In the genomic region with DNA sequence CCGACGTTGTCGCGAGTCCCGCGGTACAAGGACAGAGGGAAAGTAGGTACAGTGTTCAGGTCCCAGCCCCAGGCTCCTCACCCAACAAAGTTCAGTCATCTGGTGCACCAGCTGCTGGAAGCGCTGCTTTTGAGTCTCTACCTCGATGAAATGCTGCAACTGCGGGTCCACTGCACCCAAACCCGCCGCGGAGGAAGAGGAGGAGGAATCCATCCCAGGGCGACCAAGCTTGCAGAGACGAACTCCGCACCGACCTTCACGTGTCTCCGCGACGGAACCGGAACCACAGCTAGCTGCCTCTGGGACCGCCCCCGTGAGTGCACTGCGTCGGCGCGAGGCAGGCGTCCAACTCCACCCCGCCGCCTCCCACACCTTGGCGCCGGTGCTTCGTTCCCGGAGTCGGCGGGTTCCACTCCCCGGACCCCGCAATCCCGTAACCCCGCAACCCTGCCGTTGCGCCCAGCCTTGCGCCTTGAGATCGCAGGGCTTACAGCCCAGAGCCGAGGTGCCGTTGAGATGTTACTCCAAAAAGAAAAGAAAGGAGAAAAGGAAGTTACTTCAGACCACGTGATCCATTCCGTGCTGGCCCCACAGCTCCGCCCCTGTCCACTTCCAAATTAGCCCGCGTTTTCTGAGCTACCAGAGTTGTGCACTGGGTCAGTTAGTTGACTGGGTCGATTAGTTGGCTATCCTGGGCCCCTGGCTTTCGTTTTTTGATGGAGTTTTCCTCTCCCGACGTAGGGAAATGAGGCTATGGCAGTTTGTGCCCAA, we compare ENCODE assay signal across 8 cellular contexts. TPM values are rescaled to one million over a fixed set of nuclear protein-coding genes. Genes with fewer than 3 reads are reported as not detected.
DNase-seq lines count a peak whose midpoint lies in the region; ATAC-seq lines count a peak whose summit lies in the region.

A gene with protein sequence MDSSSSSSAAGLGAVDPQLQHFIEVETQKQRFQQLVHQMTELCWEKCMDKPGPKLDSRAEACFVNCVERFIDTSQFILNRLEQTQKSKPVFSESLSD (minus strand): TSS at position 291 of the 771 bp plus-strand sequence. CDS start 78 bp downstream, at position 213.

- peaks cover 0 to 15% (median 4%) of the 10 kb centered on the region in 3 donors for H3K36me3 Mint-ChIP-seq in naive thymus-derived CD8-positive, alpha-beta T cell

- no peaks in the 10 kb centered on the region for H3K9me3 Mint-ChIP-seq in naive thymus-derived CD8-positive, alpha-beta T cell

- peak within 1 kb of the TSS; percentile 67 to 96 (median 94) for H3K27ac Mint-ChIP-seq in naive thymus-derived CD8-positive, alpha-beta T cell

- ATAC-seq in GM21723 (IDR thresholded peaks at IDR 0.05; ENCODE audit: unreplicated experiment) = peak; percentile 98
- ATAC-seq in naive thymus-derived CD8-positive, alpha-beta T cell = peak; percentile 98 to 99

- H3K27me3 Mint-ChIP-seq in naive thymus-derived CD8-positive, alpha-beta T cell = no peaks in the 10 kb centered on the region

- POLR2A ChIA-PET in naive thymus-derived CD8-positive, alpha-beta T cell (lab: Charles Lee) = interaction anchor here (0.6 to 2.4 kb wide), 2 partner anchors 42 to 59 kb away, joined by 3 to 11 read pairs; partner anchors contain the start of genes GLA and RPL36A

- DNase-seq in DMS79 (lab: John Stamatoyannopoulos, UW) (peak; percentile 25), KBM-7 (peak; percentile 89), RKO (ENCODE audit: low spot score) (peak; percentile 77), activated T-helper 1 cell treated with Interleukin-2 at 50 U/mL for 16 hours (ENCODE audit: low read depth) (peak; percentile 57), fibroblast of gingiva (ENCODE audit: low read depth) (peak; percentile 63)
- DNase-seq in naive thymus-derived CD8-positive, alpha-beta T cell = peak; percentile 62 to 85 (median 70)
- peak; percentile 57 to 72 (median 64) for DNase-seq in stimulated activated naive CD4-positive, alpha-beta T cell (lab: John Stamatoyannopoulos, UW)

- in situ Hi-C loops in KBM-7 (cut with MboI; ENCODE audit: low pct_unique_long_range_greater_than_20kb, low sequenced_read_pairs) = no loop called here

- peaks cover 0 to 27% (median 13%) of the 10 kb centered on the region in 4 donors for H3K4me1 Mint-ChIP-seq in naive thymus-derived CD8-positive, alpha-beta T cell

- H3K4me3 Mint-ChIP-seq in naive thymus-derived CD8-positive, alpha-beta T cell = peak within 1 kb of the TSS; percentile 86 to 93 (median 91)

RNA-seq across cellular contexts. Expression of the gene that starts here (rescaled TPM):
- 10 to 100 TPM; 11.2 to 14.1 TPM for total RNA-seq in naive thymus-derived CD8-positive, alpha-beta T cell
- 10 to 100 TPM in 2 of 3 donors, 1 to 10 TPM in 1; 8.6 to 12.0 (median 11.8) TPM for polyA plus RNA-seq in naive thymus-derived CD8-positive, alpha-beta T cell

Comparison
In these comparisons a context has a peak if more than half of its experiments do, and no peak if none do; other contexts are left out.
1. Peak in every context shown above with its lines: DNase-seq and ATAC-seq.
2. DNase-seq: peak in every context shown above with its lines; median percentile 89 in KBM-7; 77 in RKO; 70 in naive thymus-derived CD8-positive, alpha-beta T cell; 64 in stimulated activated naive CD4-positive, alpha-beta T cell; 63 in fibroblast of gingiva; 57 in activated T-helper 1 cell treated with Interleukin-2 at 50 U/mL for 16 hours; 25 in DMS79.